ENCODE assay signal across 34 cellular contexts in genomic region chr7:72039460-72039859, GRCh38.
"Had no signal": no experiment of that assay in that cellular context is flagged by ENCODE, and none has a peak within 500 bp of the region (broad histone marks: within the 10 kb centered on the region; RNA-seq: fewer than 3 reads in every experiment).

No MANE protein-coding gene starts in this region.

- DNase-seq: Kasumi-1, MG63, NCI-H1048, NCI-H1092 treated with DMSO at 0.1 percent for 48 hours, NCI-H1105 treated with DMSO at 0.1 percent for 48 hours, NCI-H1417, NCI-H1436, NCI-H146, NCI-H1694, NCI-H187, NCI-H1930, NCI-H2029 treated with DMSO at 0.1 percent for 48 hours, NCI-H2081 treated with DMSO at 0.1 percent for 48 hours, NCI-H2107, NCI-H2171, NCI-H226, NCI-H446 treated with DMSO at 0.1 percent for 48 hours, NCI-H510A, NCI-H524, NCI-H526, NCI-H69, NCI-H748 treated with DMSO at 0.1 percent for 48 hours, NCI-H82, PC-9, SHP77, SIG-M5, SJCRH30, SW 1271, T-helper 1 cell had no signal

- H2AFZ ChIP-seq: PC-9 had no signal

- H3K4me3 ChIP-seq: MG63, PC-9, SJCRH30, SK-N-MC had no signal

- ATAC-seq: Panc1, Right ventricle myocardium inferior, SK-N-SH treated with all-trans-retinoic acid at 6 μM for 48 hours had no signal

- H3K27me3 ChIP-seq: MG63, SJCRH30 had no signal

- H3K4me1 ChIP-seq: SJCRH30 had no signal

- H3K36me3 ChIP-seq: MG63, SJCRH30 had no signal

- H3K9me3 ChIP-seq: MG63, SJCRH30 had no signal

- H3K27ac ChIP-seq: PC-9, RWPE1, SJCRH30, SK-N-MC had no signal

- H3K4me2 ChIP-seq: PC-9 had no signal
